In the genomic region with DNA sequence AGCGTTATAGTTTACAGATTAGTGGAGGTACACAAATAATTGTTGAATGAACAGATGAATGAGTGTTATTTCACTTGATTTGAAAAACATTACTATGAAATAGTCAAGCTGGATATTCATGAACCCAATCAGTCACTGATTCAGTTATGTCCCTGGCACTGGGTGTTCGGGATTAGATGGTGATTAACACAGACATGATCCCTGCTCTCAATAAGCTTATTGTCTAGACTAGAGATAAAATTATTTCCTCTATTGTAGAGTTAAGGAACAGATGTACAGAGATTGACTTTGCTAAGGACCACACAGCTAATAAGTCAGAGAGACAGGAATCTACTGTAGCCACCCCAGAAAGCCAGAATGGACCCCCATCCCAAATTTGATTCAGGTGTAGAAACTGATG, we compare ENCODE assay signal across 8 cellular contexts. TPM values are rescaled to one million over a fixed set of nuclear protein-coding genes. Genes with fewer than 3 reads are reported as not detected.
DNase-seq lines count a peak whose midpoint lies in the region; ATAC-seq and TF ChIP-seq lines count a peak whose summit lies in the region.

No MANE protein-coding gene starts in this region.

- H3K4me3 ChIP-seq in Karpas-422 (ENCODE audit: low read length) = peak overlapping the region; percentile 81

- H2AFZ ChIP-seq in Karpas-422 (ENCODE audit: low read length) = no peak overlapping the region; the same call in 1 of the 2 replicates

- H4K20me1 ChIP-seq in Karpas-422 (ENCODE audit: insufficient read depth, low read depth, low read length) = no peaks in the 10 kb centered on the region

- H3K27ac ChIP-seq in CD4-positive, alpha-beta T cell (ENCODE audit: low read depth, low read length) = no peak overlapping the region
- H3K27ac ChIP-seq in Karpas-422 (ENCODE audit: low read length) = no peak overlapping the region

- H3K4me2 ChIP-seq in Karpas-422 (ENCODE audit: low read depth, low read length, poor library complexity, severe bottlenecking) = peak overlapping the region; percentile 79

- H3K27ac Mint-ChIP-seq in CD4-positive, alpha-beta T cell = no peak overlapping the region
- H3K27ac Mint-ChIP-seq in naive B cell = peak overlapping the region in 2 of 6 donors; percentile 71 to 74

- CTCF ChIA-PET in CD4-positive, alpha-beta T cell (lab: Charles Lee) = interaction anchor here (1.6 kb wide), 1 partner anchor 95 kb away, joined by 11 read pairs; a partner anchor contains a TSS

- H3K79me2 ChIP-seq in Karpas-422 (ENCODE audit: low read length) = no peaks in the 10 kb centered on the region

- TF ChIP-seq CTCF in CD4-positive, alpha-beta T cell (IDR thresholded peaks at IDR 0.05) = no peak

- no peak for DNase-seq in CD4-positive, alpha-beta T cell
- DNase-seq in Karpas-422 (no peak), cerebellar cortex (ENCODE audit: low spot score) (peak; percentile 4), naive B cell (no peak), sciatic nerve (ENCODE audit: low spot score) (no peak)
- no peak for DNase-seq in activated CD4-positive, CD25-positive, alpha-beta regulatory T cell (lab: John Stamatoyannopoulos, UW)

- no peaks in the 10 kb centered on the region for H3K36me3 Mint-ChIP-seq in CD4-positive, alpha-beta T cell (ENCODE audit: low read depth)
- no peaks in the 10 kb centered on the region for H3K36me3 Mint-ChIP-seq in naive B cell

- POLR2A ChIA-PET in CD4-positive, alpha-beta T cell (lab: Charles Lee) = interaction anchor here (1.0 kb wide), 1 partner anchor 95 kb away, joined by 3 read pairs; no protein-coding TSS in a partner anchor

- H3K4me3 Mint-ChIP-seq in CD4-positive, alpha-beta T cell = peak overlapping the region; percentile 74
- peak overlapping the region; percentile 84 to 92 (median 88) for H3K4me3 Mint-ChIP-seq in naive B cell

- H3K27me3 ChIP-seq in CD4-positive, alpha-beta T cell (ENCODE audit: control insufficient read depth, insufficient read depth, low read length) = no peaks in the 10 kb centered on the region
- H3K27me3 ChIP-seq in Karpas-422 (ENCODE audit: low read length) = no peaks in the 10 kb centered on the region

- no peaks in the 10 kb centered on the region for H3K36me3 ChIP-seq in Karpas-422 (ENCODE audit: insufficient read depth, low read length)

- no peaks in the 10 kb centered on the region for H3K9me3 Mint-ChIP-seq in CD4-positive, alpha-beta T cell
- H3K9me3 Mint-ChIP-seq in naive B cell = no peaks in the 10 kb centered on the region

- intact Hi-C loops in CD4-positive, alpha-beta T cell (cut with DNase I, micrococcal nuclease) = loop anchor here (2.0 to 10.0 kb wide), 6 partner anchors 71 to 579 kb away; a partner anchor contains a TSS
- intact Hi-C loops in sciatic nerve (cut with DNase I) = no loop called here

- 0 out of 2 replicates have a peak overlapping the region, but pooled peaks have one; percentile 69 for H3K9ac ChIP-seq in Karpas-422 (ENCODE audit: low read length)

- H3K27me3 Mint-ChIP-seq in CD4-positive, alpha-beta T cell = no peaks in the 10 kb centered on the region
- H3K27me3 Mint-ChIP-seq in naive B cell = no peaks in the 10 kb centered on the region

- no peak for ATAC-seq in CD4-positive, alpha-beta T cell (ENCODE audit: poor library complexity)
- no peak for ATAC-seq in naive B cell (ENCODE audit: low read depth in 2 of 2)
- no peak for ATAC-seq in sciatic nerve
- ATAC-seq in GM21390 (IDR thresholded peaks at IDR 0.05; ENCODE audit: unreplicated experiment) = no peak
- no peak for ATAC-seq in GM18502 (IDR thresholded peaks at IDR 0.05; ENCODE audit: poor library complexity, unreplicated experiment)

- no peaks in the 10 kb centered on the region for H3K4me1 Mint-ChIP-seq in CD4-positive, alpha-beta T cell (ENCODE audit: low read depth)
- H3K4me1 Mint-ChIP-seq in naive B cell = peaks cover 7 to 31% (median 13%) of the 10 kb centered on the region in 3 donors

- no peaks in the 10 kb centered on the region for H3K9me3 ChIP-seq in CD4-positive, alpha-beta T cell (ENCODE audit: control insufficient read depth, low read length)
- no peaks in the 10 kb centered on the region for H3K9me3 ChIP-seq in Karpas-422 (ENCODE audit: low read length)

- H3K9me2 ChIP-seq in Karpas-422 (replicated peaks; ENCODE audit: insufficient read depth, low read length) = no peaks in the 10 kb centered on the region

- H3K4me1 ChIP-seq in Karpas-422 (ENCODE audit: low read length) = peaks cover 7% of the 10 kb centered on the region

RNA-seq across cellular contexts. Expression of a gene that starts 1.0 kb away (rescaled TPM):
- under 1 TPM; 0.22 to 0.55 TPM for total RNA-seq in CD4-positive, alpha-beta T cell
- 1.4 and 4.0 TPM in 2 replicates for total RNA-seq in Karpas-422 (2014; rRNA removed; shearing (Covaris generic); ENCODE audit: low replicate concordance)
- 1 to 10 TPM; 1.8 to 7.4 (median 4.2) TPM for polyA plus RNA-seq in naive B cell (ENCODE audit: low read depth in 6 of 6)
- total RNA-seq in sciatic nerve = 3.0 TPM
